7 cellular contexts compared by ENCODE assay signal in the genomic region with DNA sequence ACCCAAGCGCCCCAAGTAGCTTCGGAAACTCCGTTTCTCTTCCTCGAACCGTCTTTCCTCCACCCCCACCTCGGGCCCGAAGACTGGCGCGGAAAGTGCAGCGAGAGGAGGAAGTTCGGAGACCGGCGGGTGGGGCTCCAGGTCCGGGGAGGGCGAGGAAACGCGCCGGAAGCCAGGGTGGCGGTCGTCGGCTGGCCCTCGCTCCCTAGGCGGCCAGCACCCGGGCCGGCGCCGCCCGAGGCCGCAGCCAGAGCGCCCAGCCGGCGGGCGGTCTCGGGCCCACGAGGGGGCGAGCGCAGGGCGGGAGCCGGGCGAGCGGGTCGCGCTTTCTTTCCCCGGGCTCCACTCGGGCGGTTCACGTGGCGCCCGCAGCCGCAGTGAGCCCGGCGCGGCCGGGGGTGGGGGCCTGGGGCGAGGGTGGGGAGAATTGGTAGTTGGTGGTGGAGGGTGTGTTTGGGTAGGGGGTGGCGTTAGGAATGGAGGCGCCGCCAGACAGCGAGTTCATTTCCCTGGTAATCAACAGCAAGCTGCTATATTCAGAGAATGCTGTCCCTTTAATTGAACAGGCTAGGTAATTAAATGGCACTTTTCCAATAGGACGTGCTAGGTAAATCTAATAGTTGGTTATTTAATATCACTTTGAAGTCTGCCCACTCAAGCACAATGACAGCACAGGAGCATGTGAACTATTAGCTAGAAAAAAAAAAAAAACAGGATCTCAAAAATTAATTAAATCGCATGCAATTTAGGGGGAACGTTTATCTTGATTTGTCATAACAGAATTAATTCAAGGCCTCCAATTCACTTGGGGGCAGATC.
DNase-seq lines count a peak whose midpoint lies in the region; ATAC-seq, FAIRE-seq and TF ChIP-seq lines count a peak whose summit lies in the region.

No MANE protein-coding gene starts in this region.

- FAIRE-seq in islet of Langerhans (lab: Jason Lieb, UNC) = peak; percentile 36

- in situ Hi-C loops in GM13976 (cut with MboI; ENCODE audit: low sequenced_read_pairs, unreplicated experiment) = no loop called here

- H3K27ac ChIP-seq in VCaP = peak overlapping the region; percentile 78

- H3K4me3 ChIP-seq in cardiac fibroblast (replicated peaks in 1 of 2; ENCODE audit: low read depth in 2 of 2, low read length in 2 of 2) = peak overlapping the region; percentile 58 to 62

- TF ChIP-seq CTCF in GM13976 (IDR thresholded peaks at IDR 0.05; ENCODE audit: borderline replicate concordance, control extremely low read depth, extremely low read depth, insufficient read depth, missing control alignments) (peak; percentile 56), VCaP (conservative IDR thresholded peaks at IDR 0.05) (peak; percentile 75), cardiac fibroblast (IDR thresholded peaks at IDR 0.05; ENCODE audit: low read depth, low read length) (no peak)

- DNase-seq in GM13976 (ENCODE audit: low spot score) = peak; percentile 77
- DNase-seq in NCI-H1092 (lab: John Stamatoyannopoulos, UW) = peak; percentile 63
- peak; percentile 42 to 51 for DNase-seq in cardiac fibroblast (ENCODE audit: low read depth in 2 of 2)
- peak; percentile 39 to 43 for DNase-seq in stimulated activated CD4-positive, alpha-beta T cell treated with anti-CD3 and anti-CD28 coated beads, Interleukin-15, amount 100 ng/mL, for 1 hour (ENCODE audit: low read depth in 1 of 2, low spot score in 1 of 2)

- ATAC-seq in HG02571 (IDR thresholded peaks at IDR 0.05; ENCODE audit: unreplicated experiment) = peak; percentile 43

Comparison
In these comparisons a context has a peak if more than half of its experiments do, and no peak if none do; other contexts are left out.
1. Peak in every context shown above with its lines: DNase-seq, ATAC-seq, H3K4me3 ChIP-seq and H3K27ac ChIP-seq.